7 cellular contexts compared by ENCODE assay signal in the genomic region with DNA sequence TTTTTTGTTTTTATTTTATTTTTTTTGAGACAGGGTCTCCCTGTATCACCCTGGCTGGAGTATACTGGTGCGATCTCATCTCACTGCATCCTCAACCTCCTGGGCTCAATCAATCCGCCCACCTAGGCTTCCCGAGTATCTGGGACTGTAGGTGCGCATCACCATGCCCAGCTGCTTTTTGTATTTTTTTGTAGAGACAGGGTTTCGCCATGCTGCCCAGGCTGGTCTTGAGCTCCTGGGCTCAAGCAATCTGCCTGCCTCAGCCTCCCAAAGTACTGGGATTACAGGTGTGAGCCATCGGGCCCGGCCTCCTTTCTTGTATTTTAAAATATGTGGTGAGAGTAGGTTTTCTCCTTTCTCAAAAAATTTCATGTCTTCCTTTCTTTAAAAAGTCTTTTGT.
"Had no signal": no experiment of that assay in that cellular context is flagged by ENCODE, and none has a peak within 500 bp of the region (broad histone marks: within the 10 kb centered on the region; RNA-seq: fewer than 3 reads in every experiment).

No MANE protein-coding gene starts in this region.

- H3K4me3 Mint-ChIP-seq: IgD-negative memory B cell had no signal

- FAIRE-seq: HepG2, HTR-8/SVneo, K562 had no signal

- H3K27ac ChIP-seq: HL-60 had no signal

- H3K4me3 ChIP-seq: K562 had no signal

- ATAC-seq: HepG2, K562 had no signal

- H3K27me3 Mint-ChIP-seq: IgD-negative memory B cell had no signal

- H3K27ac Mint-ChIP-seq: IgD-negative memory B cell had no signal

- DNase-seq: IMR-90, KBM-7 had no signal
